Comparison of ENCODE assay signal across 19 cellular contexts in genomic region chr20:5827098-5827853, GRCh38.
A peak's percentile ranks its signal among the peaks of the same experiment; 100 is the strongest.
DNase-seq lines count a peak whose midpoint lies in the region; ATAC-seq, FAIRE-seq and TF ChIP-seq lines count a peak whose summit lies in the region.
"Had no signal": no experiment of that assay in that cellular context is flagged by ENCODE, and none has a peak within 500 bp of the region (broad histone marks: within the 10 kb centered on the region; RNA-seq: fewer than 3 reads in every experiment).

No MANE protein-coding gene starts in this region.

- H3K14ac ChIP-seq in H1 (ENCODE audit: insufficient read length) = no peak overlapping the region

- H3K23ac ChIP-seq in H1 (ENCODE audit: insufficient read length) = no peak overlapping the region

- intact Hi-C loops in Right ventricle myocardium inferior (cut with DNase I) (no loop called here), lower lobe of right lung (cut with DNase I) (no loop called here), aorta (cut with DNase I) (no loop called here)

- H3K27me3 Mint-ChIP-seq in stimulated activated naive CD8-positive, alpha-beta T cell treated with anti-CD3 and anti-CD28 coated beads, Interleukin-15, amount 100 ng/mL, for 72 hours = no peaks in the 10 kb centered on the region
- H3K27me3 Mint-ChIP-seq: B cell had no signal

- no peak for TF ChIP-seq EP300 in H1 (IDR thresholded peaks at IDR 0.05; ENCODE audit: borderline replicate concordance in 1 of 2, low read depth in 2 of 2, low read length in 2 of 2)

- no peak overlapping the region for H2AK5ac ChIP-seq in H1 (ENCODE audit: low read depth, low read length)

- H4K20me1 ChIP-seq in H1 (replicated peaks in 1 of 2; ENCODE audit: control insufficient read depth in 1 of 2, insufficient read depth in 2 of 2, low read length in 2 of 2) = no peaks in the 10 kb centered on the region

- H4K91ac ChIP-seq in H1 (replicated peaks; ENCODE audit: insufficient read length, low read length) = no peak overlapping the region

- no peak for TF ChIP-seq RAD21 in H1 (IDR thresholded peaks at IDR 0.05 in 1 of 2, conservative IDR thresholded peaks at IDR 0.05 in 1 of 2; ENCODE audit: low read depth in 2 of 2, low read length in 2 of 2)

- peak overlapping the region in 1 of 2 donors; percentile 16 for H3K27ac Mint-ChIP-seq in stimulated activated naive CD8-positive, alpha-beta T cell treated with anti-CD3 and anti-CD28 coated beads, Interleukin-15, amount 100 ng/mL, for 72 hours
- H3K27ac Mint-ChIP-seq: B cell had no signal

- H3K9ac ChIP-seq in H1 (replicated peaks in 1 of 4; ENCODE audit: extremely low read depth in 1 of 4, low read depth in 3 of 4, low read length in 3 of 4) = no peak overlapping the region
- H3K9ac ChIP-seq: KMS-11 had no signal

- H3K79me2 ChIP-seq in H1 (ENCODE audit: control insufficient read depth in 1 of 2, insufficient read depth in 2 of 2, low read length in 2 of 2) = no peaks in the 10 kb centered on the region

- H3K4me1 Mint-ChIP-seq in stimulated activated naive CD8-positive, alpha-beta T cell treated with anti-CD3 and anti-CD28 coated beads, Interleukin-15, amount 100 ng/mL, for 72 hours = peaks cover 50% of the 10 kb centered on the region

- H3K27ac ChIP-seq in right atrium auricular region = peak overlapping the region in 1 of 2 donors; percentile 45
- H3K27ac ChIP-seq in H1 (ENCODE audit: low read depth, low read length) = no peak overlapping the region
- no peak overlapping the region for H3K27ac ChIP-seq in lower lobe of right lung
- no peak overlapping the region for H3K27ac ChIP-seq in aorta (ENCODE audit: low read depth in 1 of 2, low read length in 2 of 2)
- H3K27ac ChIP-seq: KMS-11 had no signal

- no peak overlapping the region for H2AFZ ChIP-seq in H1 (ENCODE audit: low read length)

- ATAC-seq in Right ventricle myocardium inferior = peak; percentile 86
- peak; percentile 21 to 49 for ATAC-seq in lower lobe of right lung
- ATAC-seq in stimulated activated naive CD8-positive, alpha-beta T cell treated with anti-CD3 and anti-CD28 coated beads, Interleukin-15, amount 100 ng/mL, for 72 hours = peak; percentile 76
- no peak for ATAC-seq in GM21576 (IDR thresholded peaks at IDR 0.05; ENCODE audit: unreplicated experiment)
- no peak for ATAC-seq in aorta (ENCODE audit: low FRiP score)

- peak overlapping the region; percentile 55; the same call in 1 of the 2 replicates for H2BK12ac ChIP-seq in H1 (ENCODE audit: low read depth, low read length)

- H2BK5ac ChIP-seq in H1 (ENCODE audit: low read depth, low read length) = peak overlapping the region; percentile 16; the same call in 1 of the 2 replicates

- H3K4me3 ChIP-seq in right atrium auricular region (no peak overlapping the region), H1 (ENCODE audit: extremely low read depth in 1 of 4, insufficient read depth in 2 of 4, low read depth in 3 of 4, low read length in 4 of 4) (no peak overlapping the region), lower lobe of right lung (no peak overlapping the region), aorta (ENCODE audit: low read length in 2 of 2) (no peak overlapping the region)

- H3K4me3 Mint-ChIP-seq in stimulated activated naive CD8-positive, alpha-beta T cell treated with anti-CD3 and anti-CD28 coated beads, Interleukin-15, amount 100 ng/mL, for 72 hours = peak overlapping the region in 1 of 2 donors; percentile 60
- H3K4me3 Mint-ChIP-seq: B cell had no signal

- no peak for TF ChIP-seq POLR2A in H1 (IDR thresholded peaks at IDR 0.05; ENCODE audit: control extremely low read depth in 1 of 2, low read depth in 2 of 2, low read length in 2 of 2)

- no peak overlapping the region for H2BK120ac ChIP-seq in H1 (replicated peaks; ENCODE audit: low read depth, low read length)

- H3K56ac ChIP-seq in H1 (replicated peaks; ENCODE audit: insufficient read length, low read depth, low read length) = peak overlapping the region; percentile 2

- no peaks in the 10 kb centered on the region for H3K27me3 ChIP-seq in right atrium auricular region
- peaks cover 0 to 3% (median 0%) of the 10 kb centered on the region in 4 experiments; a peak in 2 of 7 replicates for H3K27me3 ChIP-seq in H1 (replicated peaks in 1 of 4; ENCODE audit: control insufficient read depth in 3 of 4, extremely low read depth in 1 of 4, insufficient read depth in 3 of 4, low read length in 3 of 4)
- no peaks in the 10 kb centered on the region for H3K27me3 ChIP-seq in lower lobe of right lung (ENCODE audit: low read depth)
- H3K27me3 ChIP-seq in aorta (ENCODE audit: control insufficient read depth in 1 of 2, insufficient read depth in 2 of 2, low read length in 1 of 2) = no peaks in the 10 kb centered on the region

- no peak overlapping the region for H4K5ac ChIP-seq in H1 (ENCODE audit: insufficient read length, low read depth, low read length)

- no peak overlapping the region for H4K8ac ChIP-seq in H1 (ENCODE audit: extremely low read depth, insufficient read depth, low read length)

- no peak overlapping the region for H3K4me2 ChIP-seq in H1 (ENCODE audit: insufficient read depth in 1 of 2, low read depth in 2 of 2, low read length in 2 of 2)
- H3K4me2 ChIP-seq: KMS-11 had no signal

- no peak overlapping the region for H2BK15ac ChIP-seq in H1 (ENCODE audit: low read length)

- TF ChIP-seq CTCF in right atrium auricular region (IDR thresholded peaks at IDR 0.05) = no peak
- TF ChIP-seq CTCF in H1 (IDR thresholded peaks at IDR 0.05; ENCODE audit: control extremely low read depth in 1 of 3, insufficient read depth in 1 of 3, low read depth in 1 of 3, low read length in 3 of 3) = no peak
- TF ChIP-seq CTCF in lower lobe of right lung (IDR thresholded peaks at IDR 0.05) = no peak

- 87% methylated on average over 13 of the region's 15 CpGs; no CpG with 5 or more reads in 1 of the 2 experiments for WGBS in H1 (ENCODE audit: extremely low coverage in 1 of 2, insufficient coverage in 1 of 2, insufficient read length in 1 of 2, insufficient replicate concordance in 2 of 2, low coverage in 1 of 2, low lambda C conversion rate in 2 of 2, missing lambda C conversion rate in 1 of 2), 2 experiments
- 79 to 87% methylated on average over 14 to 15 of the region's 15 CpGs for WGBS in aorta, 2 donors

- DNase-seq in Right ventricle myocardium inferior (ENCODE audit: missing footprints) (no peak), right atrium auricular region (ENCODE audit: low spot score) (no peak), H1 (ENCODE audit: low read depth in 1 of 2, low spot score in 2 of 2) (no peak), lower lobe of right lung (no peak), epidermal melanocyte (ENCODE audit: insufficient read length, low spot score) (no peak), aorta (no peak)
- DNase-seq in stimulated activated naive CD8-positive, alpha-beta T cell treated with anti-CD3 and anti-CD28 coated beads, Interleukin-15, amount 100 ng/mL, for 72 hours = peak in 1 of 2 donors; percentile 18
- DNase-seq: COR-L47, DMS153, GF-D8, HCEC 1CT, NCI-H187, NCI-H2107, NCI-H2227 treated with DMSO at 0.1 percent for 48 hours, NCI-H524, NCI-H82 had no signal

- no peaks in the 10 kb centered on the region for H3K23me2 ChIP-seq in H1 (ENCODE audit: low read depth, low read length)

- H2BK20ac ChIP-seq in H1 (ENCODE audit: low read length) = no peak overlapping the region

- no peak overlapping the region for H3K18ac ChIP-seq in H1 (ENCODE audit: extremely low read depth, low read length)

- FAIRE-seq in H1 (lab: Jason Lieb, UNC) = no peak

- CTCF ChIA-PET in H1 (lab: Charles Lee; ENCODE audit: partially characterized antibody) = interaction anchor here (0.7 to 1.7 kb wide), 5 partner anchors 10 to 299 kb away, joined by 3 to 5 read pairs (median 3); no protein-coding TSS in a partner anchor

- H3K4me1 ChIP-seq in right atrium auricular region (peaks cover 0 to 18% of the 10 kb centered on the region in 2 donors), H1 (replicated peaks in 1 of 4; ENCODE audit: control insufficient read depth in 3 of 4, insufficient read depth in 4 of 4, low read length in 3 of 4) (peaks cover 0 to 8% (median 6%) of the 10 kb centered on the region in 4 experiments), lower lobe of right lung (no peaks in the 10 kb centered on the region), aorta (ENCODE audit: control insufficient read depth in 1 of 2, insufficient read depth in 2 of 2, low read length in 2 of 2) (no peaks in the 10 kb centered on the region)

- H3K79me1 ChIP-seq in H1 (ENCODE audit: low read depth, low read length) = no peaks in the 10 kb centered on the region

- no peak overlapping the region for H3K4ac ChIP-seq in H1 (replicated peaks; ENCODE audit: insufficient read length, low read depth, low read length)

- H3K9me3 ChIP-seq in right atrium auricular region (no peaks in the 10 kb centered on the region), H1 (ENCODE audit: insufficient read depth in 2 of 2, low read depth in 1 of 2, low read length in 1 of 2) (no peaks in the 10 kb centered on the region), lower lobe of right lung (no peaks in the 10 kb centered on the region), aorta (ENCODE audit: control insufficient read depth, low read length) (no peaks in the 10 kb centered on the region)

- no peaks in the 10 kb centered on the region for H3K36me3 ChIP-seq in right atrium auricular region
- no peaks in the 10 kb centered on the region for H3K36me3 ChIP-seq in H1 (ENCODE audit: control insufficient read depth in 2 of 4, insufficient read depth in 4 of 4, low read length in 3 of 4)
- no peaks in the 10 kb centered on the region for H3K36me3 ChIP-seq in lower lobe of right lung
- no peaks in the 10 kb centered on the region for H3K36me3 ChIP-seq in aorta (ENCODE audit: control insufficient read depth in 1 of 2, insufficient read depth in 2 of 2, low read length in 1 of 2)

- H3K9me3 Mint-ChIP-seq in stimulated activated naive CD8-positive, alpha-beta T cell treated with anti-CD3 and anti-CD28 coated beads, Interleukin-15, amount 100 ng/mL, for 72 hours = no peaks in the 10 kb centered on the region

- POLR2A ChIA-PET in H1 (lab: Charles Lee; ENCODE audit: partially characterized antibody) = interaction anchor here (1.6 kb wide), 1 partner anchor 16 kb away, joined by 3 read pairs; no protein-coding TSS in a partner anchor

TF ChIP-seq in H1, 55 proteins besides CTCF, POLR2A, EP300 and RAD21 (continues in another document):
- TF ChIP-seq TAF1 (IDR thresholded peaks at IDR 0.05; ENCODE audit: low read depth, low read length) (no peak), SRF (IDR thresholded peaks at IDR 0.05; ENCODE audit: low read depth, low read length) (no peak), CREB1 (IDR thresholded peaks at IDR 0.05) (no peak), SP2 (IDR thresholded peaks at IDR 0.05; ENCODE audit: low read length) (no peak), CBX5 (IDR thresholded peaks at IDR 0.05; ENCODE audit: low read depth, low read length) (no peak), HDAC6 (IDR thresholded peaks at IDR 0.05; ENCODE audit: low read depth, low read length) (no peak), RFX5 (IDR thresholded peaks at IDR 0.05; ENCODE audit: borderline replicate concordance, low read depth, low read length) (no peak)
- TF ChIP-seq, protein P1, sequence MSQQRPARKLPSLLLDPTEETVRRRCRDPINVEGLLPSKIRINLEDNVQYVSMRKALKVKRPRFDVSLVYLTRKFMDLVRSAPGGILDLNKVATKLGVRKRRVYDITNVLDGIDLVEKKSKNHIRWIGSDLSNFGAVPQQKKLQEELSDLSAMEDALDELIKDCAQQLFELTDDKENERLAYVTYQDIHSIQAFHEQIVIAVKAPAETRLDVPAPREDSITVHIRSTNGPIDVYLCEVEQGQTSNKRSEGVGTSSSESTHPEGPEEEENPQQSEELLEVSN (IDR thresholded peaks at IDR 0.05) = no peak

Comparison
In these comparisons a context has a peak if more than half of its experiments do, and no peak if none do; other contexts are left out.
1. ATAC-seq: peak in Right ventricle myocardium inferior (single experiment), lower lobe of right lung (2 of 2) and stimulated activated naive CD8-positive, alpha-beta T cell treated with anti-CD3 and anti-CD28 coated beads, Interleukin-15, amount 100 ng/mL, for 72 hours (single experiment); none in GM21576 (single experiment) and aorta (single experiment).